In the genomic region with DNA sequence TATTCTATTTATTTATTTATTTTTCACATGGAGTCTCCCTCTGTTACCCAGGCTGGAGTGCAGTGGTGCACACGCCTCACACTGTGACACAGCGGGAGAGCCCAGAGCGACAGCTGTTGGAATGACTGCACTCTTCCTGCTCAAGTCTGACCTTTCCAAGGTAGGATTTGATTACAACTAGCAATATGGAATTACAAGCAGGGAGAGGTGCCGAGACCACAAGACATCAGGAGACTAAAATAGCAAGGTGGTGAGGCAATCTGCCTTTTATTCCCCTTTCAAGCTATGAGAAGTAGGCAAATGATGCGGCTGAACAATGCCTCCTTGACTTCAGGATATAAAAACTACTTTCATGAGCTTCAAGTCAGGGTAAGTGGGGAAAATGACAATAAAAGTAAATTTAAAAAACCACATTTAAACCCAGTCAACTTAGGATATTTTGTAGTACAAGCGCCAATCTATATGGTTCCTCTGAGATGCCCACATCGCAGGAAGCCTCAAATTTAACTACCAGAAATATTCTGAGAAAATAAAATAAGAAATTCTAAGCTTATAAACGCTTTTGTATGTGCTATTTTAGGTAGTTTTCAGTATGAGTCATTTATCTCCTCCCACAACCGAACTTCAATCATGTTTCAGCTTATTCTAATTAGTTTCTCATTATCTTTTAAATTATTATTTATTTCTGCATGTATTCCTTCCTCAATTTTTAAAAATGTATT, we compare ENCODE assay signal across 9 cellular contexts.
DNase-seq lines count a peak whose midpoint lies in the region; ATAC-seq, FAIRE-seq and TF ChIP-seq lines count a peak whose summit lies in the region.
"Had no signal": no experiment of that assay in that cellular context is flagged by ENCODE, and none has a peak within 500 bp of the region (broad histone marks: within the 10 kb centered on the region; RNA-seq: fewer than 3 reads in every experiment).

No MANE protein-coding gene starts in this region.

- H3K27me3 Mint-ChIP-seq in activated CD8-positive, alpha-beta T cell treated with anti-CD3 and anti-CD28 coated beads for 36 hours = no peaks in the 10 kb centered on the region

- no peak overlapping the region for H2AFZ ChIP-seq in K562 (ENCODE audit: low read depth, low read length)

- FAIRE-seq in K562 (lab: Jason Lieb, UNC) = no peak

- no peaks in the 10 kb centered on the region for H3K9me3 Mint-ChIP-seq in activated CD8-positive, alpha-beta T cell treated with anti-CD3 and anti-CD28 coated beads for 36 hours
- H3K9me3 Mint-ChIP-seq: HFFc6 had no signal

- POLR2A ChIA-PET in K562 (lab: Yijun Ruan, JAX) = interaction anchor here (0.6 to 1.2 kb wide), 3 partner anchors 9 to 147 kb away, joined by 3 to 4 read pairs (median 3); a partner anchor contains a TSS
- POLR2A ChIA-PET in activated CD8-positive, alpha-beta T cell treated with anti-CD3 and anti-CD28 coated beads for 36 hours (lab: Charles Lee) = no interaction called here

- WGBS in K562 (ENCODE audit: insufficient coverage, low coverage, missing lambda C conversion rate) = 28% methylated on average over 9 of the region's 9 CpGs

- no peaks in the 10 kb centered on the region for H3K36me3 ChIP-seq in K562 (ENCODE audit: control insufficient read depth, insufficient read depth, low read length)
- H3K36me3 ChIP-seq in skeletal muscle satellite cell (ENCODE audit: insufficient read depth, low read length) = no peaks in the 10 kb centered on the region

- H3K79me2 ChIP-seq in K562 (ENCODE audit: control insufficient read depth, insufficient read depth, low read length) = no peaks in the 10 kb centered on the region

- no peak overlapping the region for H3K27ac Mint-ChIP-seq in activated CD8-positive, alpha-beta T cell treated with anti-CD3 and anti-CD28 coated beads for 36 hours
- H3K27ac Mint-ChIP-seq: HFFc6 had no signal

- in situ Hi-C loops in K562 (cut with MboI) = no loop called here

- H3K4me2 ChIP-seq in K562 (ENCODE audit: insufficient read depth, low read length) = no peak overlapping the region
- H3K4me2 ChIP-seq in skeletal muscle satellite cell (ENCODE audit: low read length) = peak overlapping the region; percentile 7

- intact Hi-C loops in K562 (cut with micrococcal nuclease) = no loop called here
- intact Hi-C loops in activated CD8-positive, alpha-beta T cell treated with anti-CD3 and anti-CD28 coated beads for 36 hours (cut with micrococcal nuclease) = no loop called here

- TF ChIP-seq RAD21 in K562 (CRISPR knock-in tag; conservative IDR thresholded peaks at IDR 0.05 in 1 of 2, IDR thresholded peaks at IDR 0.05 in 1 of 2) = no peak

- no peak for TF ChIP-seq EP300 in K562 (IDR thresholded peaks at IDR 0.05; ENCODE audit: low read length)

- CTCF ChIA-PET in K562 (lab: Yijun Ruan, JAX; ENCODE audit: low intra/inter-chr PET ratio) = no interaction called here
- CTCF ChIA-PET in activated CD8-positive, alpha-beta T cell treated with anti-CD3 and anti-CD28 coated beads for 36 hours (lab: Charles Lee) = interaction anchor here (1.0 to 1.8 kb wide), 6 partner anchors 9 to 176 kb away, joined by 3 to 6 read pairs (median 4); a partner anchor contains a TSS

- H3K27ac ChIP-seq in K562 (ENCODE audit: extremely low read depth, low read depth, low read length) = no peak overlapping the region

- no peak for TF ChIP-seq POLR2A in K562 (conservative IDR thresholded peaks at IDR 0.05)

- no TSS peak for BruUV-seq in K562 (replicated peaks; lab: Mats Ljungman, UMichigan)

- H3K4me1 ChIP-seq in K562 (replicated peaks in 1 of 2; ENCODE audit: control insufficient read depth in 2 of 2, insufficient read depth in 2 of 2, low read length in 2 of 2) (no peaks in the 10 kb centered on the region), skeletal muscle satellite cell (ENCODE audit: control insufficient read depth, insufficient read depth, low read length) (peaks cover 53% of the 10 kb centered on the region)

- DNase-seq in NCI-H1092 (lab: John Stamatoyannopoulos, UW) = peak; percentile 14
- DNase-seq in K562 (ENCODE audit: extremely low read depth in 1 of 4, low spot score in 3 of 4) = no peak
- DNase-seq in SW480 (ENCODE audit: low spot score) = no peak
- DNase-seq in activated CD8-positive, alpha-beta T cell treated with anti-CD3 and anti-CD28 coated beads for 36 hours = no peak
- no peak for DNase-seq in mucosa of gallbladder (ENCODE audit: low spot score)
- DNase-seq: HFFc6, SW 1271 had no signal

- TF ChIP-seq CTCF in K562 (IDR thresholded peaks at IDR 0.05 in 2 of 3, conservative IDR thresholded peaks at IDR 0.05 in 1 of 3; ENCODE audit: insufficient read depth in 2 of 3, low read depth in 1 of 3, low read length in 3 of 3) = no peak
- TF ChIP-seq CTCF in activated CD8-positive, alpha-beta T cell treated with anti-CD3 and anti-CD28 coated beads for 36 hours (IDR thresholded peaks at IDR 0.05) = no peak

- H3K4me1 Mint-ChIP-seq in activated CD8-positive, alpha-beta T cell treated with anti-CD3 and anti-CD28 coated beads for 36 hours (ENCODE audit: low read depth) = peaks cover 11% of the 10 kb centered on the region

- H3K27me3 ChIP-seq in K562 (ENCODE audit: control insufficient read depth in 2 of 2, insufficient read depth in 2 of 2, low read length in 2 of 2) (peaks cover 2 to 3% of the 10 kb centered on the region in 2 experiments; a peak in 1 of 5 replicates), skeletal muscle satellite cell (ENCODE audit: control insufficient read depth, insufficient read depth, low read length) (no peaks in the 10 kb centered on the region)

- no peaks in the 10 kb centered on the region; the same call in 1 of the 2 replicates for H3K9me3 ChIP-seq in K562 (replicated peaks; ENCODE audit: control insufficient read depth, insufficient read depth, low read depth, low read length)
- no peaks in the 10 kb centered on the region for H3K9me3 ChIP-seq in skeletal muscle satellite cell (replicated peaks; ENCODE audit: low read length)

- no peaks in the 10 kb centered on the region for H4K20me1 ChIP-seq in K562 (replicated peaks; ENCODE audit: control insufficient read depth, insufficient read depth, low read length)

- ATAC-seq in GM21390 (IDR thresholded peaks at IDR 0.05; ENCODE audit: unreplicated experiment) (peak; percentile 79), K562 (no peak)
- no peak for ATAC-seq in activated CD8-positive, alpha-beta T cell treated with anti-CD3 and anti-CD28 coated beads for 36 hours

- H3K4me3 ChIP-seq in K562 = no peak overlapping the region
- H3K4me3 ChIP-seq in skeletal muscle satellite cell (ENCODE audit: low read length) = no peak overlapping the region

- no peaks in the 10 kb centered on the region for H3K9me1 ChIP-seq in K562 (ENCODE audit: control insufficient read depth, insufficient read depth, low read length)

- H3K4me3 Mint-ChIP-seq in activated CD8-positive, alpha-beta T cell treated with anti-CD3 and anti-CD28 coated beads for 36 hours = no peak overlapping the region
- H3K4me3 Mint-ChIP-seq: HFFc6 had no signal

- H3K9ac ChIP-seq in K562 (ENCODE audit: insufficient read depth in 1 of 2, low read depth in 2 of 2, low read length in 2 of 2) (no peak overlapping the region), skeletal muscle satellite cell (ENCODE audit: low read depth, low read length) (no peak overlapping the region)

- H3K36me3 Mint-ChIP-seq in activated CD8-positive, alpha-beta T cell treated with anti-CD3 and anti-CD28 coated beads for 36 hours (ENCODE audit: low read depth) = no peaks in the 10 kb centered on the region

TF ChIP-seq in K562, 482 proteins besides CTCF, POLR2A, EP300 and RAD21:
- TF ChIP-seq SIN3B (IDR thresholded peaks at IDR 0.05; ENCODE audit: low read depth) = no peak
- TF ChIP-seq MEF2A (IDR thresholded peaks at IDR 0.05; ENCODE audit: control insufficient read depth, low read depth, low read length) = peak; percentile 15; the same call in 1 of the 2 replicates
